In the genomic region with DNA sequence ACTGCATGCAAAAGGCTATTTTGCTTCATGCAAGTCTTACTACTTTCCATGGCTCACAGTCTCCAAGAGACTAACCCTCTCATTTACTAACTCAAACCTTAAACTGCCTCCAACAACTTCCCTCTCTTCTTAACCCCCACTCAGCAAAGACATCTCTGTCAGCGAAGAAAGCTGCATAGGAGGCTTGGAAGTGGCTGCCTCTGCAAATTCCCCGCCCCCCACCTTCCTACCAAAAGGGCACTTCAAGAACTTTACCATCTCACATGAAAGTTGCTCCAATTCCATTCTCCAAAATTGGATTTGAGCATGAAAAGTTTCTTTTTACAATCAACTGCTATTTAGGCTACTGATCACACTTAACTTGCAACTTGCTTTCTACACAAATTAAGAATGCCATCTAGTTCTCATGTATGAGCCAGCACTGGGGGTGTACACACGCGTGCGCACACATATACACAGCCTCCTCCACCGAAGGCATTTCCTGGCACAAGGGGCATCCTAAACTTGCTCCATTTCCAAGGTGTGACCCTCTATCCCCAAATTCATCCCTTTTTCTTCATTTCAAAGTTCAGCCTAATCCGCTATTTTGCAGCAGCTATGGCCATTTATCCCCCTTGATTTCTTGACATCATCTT, we compare ENCODE assay signal across 8 cellular contexts. TPM values are rescaled to one million over a fixed set of nuclear protein-coding genes. Genes with fewer than 3 reads are reported as not detected.
DNase-seq lines count a peak whose midpoint lies in the region; ATAC-seq and TF ChIP-seq lines count a peak whose summit lies in the region.

No MANE protein-coding gene starts in this region.

- H3K79me2 ChIP-seq in GM23248 (ENCODE audit: insufficient read depth): peaks cover 64% of the 10 kb centered on the region

- H3K27ac ChIP-seq in GM23248: peak overlapping the region; percentile 46

- H3F3A ChIP-seq in GM23248 (ENCODE audit: insufficient read depth): peaks cover 33% of the 10 kb centered on the region

- H3K36me3 ChIP-seq in GM23248 (ENCODE audit: low read depth): no peaks in the 10 kb centered on the region

- no peaks in the 10 kb centered on the region for H4K20me1 ChIP-seq in GM23248 (ENCODE audit: insufficient read depth)

- peak overlapping the region; percentile 96 for H2AFZ ChIP-seq in GM23248

- WGBS in GM23248 (ENCODE audit: low coverage in 1 of 2, low lambda C conversion rate in 2 of 2, missing lambda C conversion rate in 2 of 2), 2 experiments: 25 to 30% methylated on average over 7 of the region's 7 CpGs

- peak overlapping the region; percentile 80 to 87 for H3K27ac Mint-ChIP-seq in T-cell

- no peaks in the 10 kb centered on the region for H3K27me3 ChIP-seq in GM23248 (replicated peaks; ENCODE audit: insufficient read depth)

- DNase-seq in GM23248 (peak; percentile 26), T-cell (no peak), fibroblast of villous mesenchyme (ENCODE audit: low read depth) (no peak), skeletal muscle cell (ENCODE audit: low read depth) (no peak), NCI-H524 (lab: John Stamatoyannopoulos, UW) (no peak), NCI-H748 (lab: John Stamatoyannopoulos, UW; ENCODE audit: unreplicated experiment) (no peak), kidney glomerular epithelial cell (lab: John Stamatoyannopoulos, UW) (no peak)

- in situ Hi-C loops in GM23248 (cut with MboI): no loop called here

- peaks cover 78 to 80% (median 78%) of the 10 kb centered on the region in 3 donors for H3K4me1 Mint-ChIP-seq in T-cell

- CTCF ChIA-PET in T-cell (lab: Charles Lee): no interaction called here

- POLR2A ChIA-PET in T-cell (lab: Charles Lee): no interaction called here

- peak overlapping the region; percentile 84 for H3K9ac ChIP-seq in GM23248

- H3K9me3 Mint-ChIP-seq in T-cell: no peaks in the 10 kb centered on the region

- H3K4me3 ChIP-seq in GM23248 (peak overlapping the region; percentile 94), fibroblast of villous mesenchyme (ENCODE audit: low read depth, low read length) (peak overlapping the region; percentile 99), skeletal muscle cell (ENCODE audit: low read depth, low read length) (peak overlapping the region; percentile 99)

- no peaks in the 10 kb centered on the region for H3K9me3 ChIP-seq in GM23248 (ENCODE audit: low read depth)

- peaks cover 13% of the 10 kb centered on the region for H3K36me3 Mint-ChIP-seq in T-cell

- H3K9me2 ChIP-seq in GM23248 (ENCODE audit: insufficient read depth): no peaks in the 10 kb centered on the region

- ATAC-seq in T-cell (replicated peaks in 1 of 4): no peak
- no peak for ATAC-seq in GM21390 (IDR thresholded peaks at IDR 0.05; ENCODE audit: unreplicated experiment)

- peak overlapping the region; percentile 88 for H3K4me2 ChIP-seq in GM23248 (ENCODE audit: unreplicated experiment)

- H3K4me1 ChIP-seq in GM23248 (ENCODE audit: insufficient read depth): peaks cover 43% of the 10 kb centered on the region

- no peak for TF ChIP-seq CTCF in fibroblast of villous mesenchyme (IDR thresholded peaks at IDR 0.05; ENCODE audit: insufficient read depth, low read depth, low read length)

- H3K4me3 Mint-ChIP-seq in T-cell: peak overlapping the region; percentile 95 to 97 (median 95)

- no peaks in the 10 kb centered on the region for H3K27me3 Mint-ChIP-seq in T-cell

RNA-seq across cellular contexts. Expression of a gene that starts 1.8 kb away (rescaled TPM):
- 20.5 and 23.2 TPM in 2 replicates for total RNA-seq in GM23248 (2014; rRNA removed; shearing (Covaris generic))
- polyA plus RNA-seq in GM23248 (2016; fragmentation: Nextera tagmentation; extraction: Ambion mirVana): 19.1 and 19.4 TPM in 2 replicates
- total RNA-seq in T-cell (10 to 100 TPM; 16.5 to 26.1 (median 20.1) TPM), fibroblast of villous mesenchyme (33.5 and 52.2 TPM in 2 replicates)
